ENCODE assay signal across 8 cellular contexts in genomic region chr5:55691265-55692105, GRCh38. TPM values are rescaled to one million over a fixed set of nuclear protein-coding genes. Genes with fewer than 3 reads are reported as not detected.
DNase-seq lines count a peak whose midpoint lies in the region; ATAC-seq and TF ChIP-seq lines count a peak whose summit lies in the region.

No MANE protein-coding gene starts in this region.

- CTCF ChIA-PET in A673 (lab: Charles Lee) = interaction anchor here (1.1 to 1.4 kb wide), 4 partner anchors 285 to 519 kb away, joined by 3 to 6 read pairs (median 4); no protein-coding TSS in a partner anchor

- TF ChIP-seq CTCF in A673 (conservative IDR thresholded peaks at IDR 0.05; ENCODE audit: low read depth, low read length) (peak; percentile 74), tibial artery (IDR thresholded peaks at IDR 0.05) (peak; percentile 59 to 81)

- POLR2A ChIA-PET in A673 (lab: Charles Lee; ENCODE audit: low non-redundant PET) = interaction anchor here (0.6 kb wide), 1 partner anchor 319 kb away, joined by 3 read pairs; no protein-coding TSS in a partner anchor

- no peaks in the 10 kb centered on the region for H3K9me3 ChIP-seq in A673 (ENCODE audit: low read depth, low read length, poor library complexity, severe bottlenecking)
- H3K9me3 ChIP-seq in tibial artery = no peaks in the 10 kb centered on the region

- H3K4me1 ChIP-seq in A673 (ENCODE audit: insufficient read depth, low read length, poor library complexity, severe bottlenecking) (no peaks in the 10 kb centered on the region), tibial artery (peaks cover 0 to 21% (median 7%) of the 10 kb centered on the region in 4 donors)

- H3K27ac ChIP-seq in A673 (ENCODE audit: low read depth, low read length, poor library complexity, severe bottlenecking) (no peak overlapping the region), layer of hippocampus (ENCODE audit: low read depth, low read length) (peak overlapping the region; percentile 2), tibial artery (peak overlapping the region; percentile 8 to 59)

- H3K36me3 ChIP-seq in A673 (ENCODE audit: insufficient read depth, low read length, poor library complexity, severe bottlenecking) = no peaks in the 10 kb centered on the region
- no peaks in the 10 kb centered on the region for H3K36me3 ChIP-seq in tibial artery

- DNase-seq in A673 (ENCODE audit: low spot score) = peak; percentile 77
- DNase-seq in NCI-H446 treated with DMSO at 0.1 percent for 48 hours (lab: John Stamatoyannopoulos, UW) = peak; percentile 56
- peak; percentile 37 to 71 for DNase-seq in T47D (ENCODE audit: low read depth in 1 of 2, low spot score in 1 of 2)
- DNase-seq in tibial artery = no peak
- DNase-seq in NCI-H226 = no peak

- no TSS peak for BruUV-seq in A673 (replicated peaks; lab: Mats Ljungman, UMichigan)

- ATAC-seq in GM18868 (IDR thresholded peaks at IDR 0.05; ENCODE audit: unreplicated experiment) (peak; percentile 47), GM19328 (IDR thresholded peaks at IDR 0.05; ENCODE audit: unreplicated experiment) (no peak)

- H3K4me3 ChIP-seq in A673 (ENCODE audit: low read depth, low read length, poor library complexity, severe bottlenecking) (no peak overlapping the region), tibial artery (peak overlapping the region in 1 of 2 donors; percentile 13)

- H3K27me3 ChIP-seq in A673 (replicated peaks; ENCODE audit: insufficient read depth, low read depth, low read length, poor library complexity) (no peaks in the 10 kb centered on the region), layer of hippocampus (ENCODE audit: control insufficient read depth, insufficient read depth, low read length) (no peaks in the 10 kb centered on the region), tibial artery (no peaks in the 10 kb centered on the region)

- in situ Hi-C loops in T47D (cut with HindIII; ENCODE audit: low pct_unique_long_range_greater_than_20kb, low sequenced_read_pairs) = no loop called here

- intact Hi-C loops in A673 (cut with micrococcal nuclease; ENCODE audit: unreplicated experiment) = loop anchor here (2.0 to 5.0 kb wide), 5 partner anchors 285 to 519 kb away; partner anchors contain the start of genes CDC20B and MCIDAS
- intact Hi-C loops in tibial artery (cut with DNase I; ENCODE audit: low total_unique reads) = loop anchor here (5.0 kb wide), 3 partner anchors 284 to 364 kb away; no protein-coding TSS in a partner anchor

RNA-seq across cellular contexts. Expression of gene SLC38A9, which starts 20.6 kb away (rescaled TPM):
- 21.0 and 22.1 TPM in 2 replicates for total RNA-seq in A673 (2021)

RNA-seq across cellular contexts. Expression of gene DDX4, which starts 46.4 kb away (rescaled TPM):
- not detected in 2 replicates for total RNA-seq in A673 (2021)

Comparison
In these comparisons a context has a peak if more than half of its experiments do, and no peak if none do; other contexts are left out.
1. DNase-seq: peak in A673 (single experiment), NCI-H446 treated with DMSO at 0.1 percent for 48 hours (single experiment) and T47D (2 of 2); none in tibial artery (0 of 2) and NCI-H226 (single experiment).